Comparison of ENCODE assay signal across 27 cellular contexts in genomic region chr13:54676526-54677113, GRCh38.
"Had no signal": no experiment of that assay in that cellular context is flagged by ENCODE, and none has a peak within 500 bp of the region (broad histone marks: within the 10 kb centered on the region; RNA-seq: fewer than 3 reads in every experiment).

No MANE protein-coding gene starts in this region.

- H3K9me3 Mint-ChIP-seq: nephron had no signal

- H3K9me3 ChIP-seq: neutrophil, pancreas, prostate gland, right atrium auricular region, right lobe of liver, thoracic aorta, thyroid gland, vagina had no signal

- H3K36me3 Mint-ChIP-seq: natural killer cell; neural progenitor cell; stimulated activated effector memory CD8-positive, alpha-beta T cell treated with anti-CD3 and anti-CD28 coated beads, Interleukin-12 subunit alpha, Interleukin-12 subunit beta, amount 100 ng/mL, for 72 hours; stimulated activated naive B cell treated with anti-CD40 and anti-IgM and Interleukin-4, amounts not matched to agents 10 μg/mL and 1 μg/mL and 100 μg/mL, for 72 hours had no signal

- H3K27me3 Mint-ChIP-seq: stimulated activated naive B cell treated with anti-CD40 and anti-IgM and Interleukin-4, amounts not matched to agents 10 μg/mL and 1 μg/mL and 100 μg/mL, for 72 hours; stimulated activated naive CD8-positive, alpha-beta T cell treated with anti-CD3 and anti-CD28 coated beads, Interleukin-15, Interleukin-2, amounts not matched to agents 100 ng/mL and 50 ng/mL, for 24 hours had no signal

- DNase-seq: natural killer cell; nucleus accumbens; retina; right lobe of liver; sigmoid colon; small intestine; stimulated activated CD4-positive, alpha-beta T cell treated with anti-CD3 and anti-CD28 coated beads, Interleukin-15, amount 100 ng/mL, for 24 hours; stimulated activated CD4-positive, alpha-beta T cell treated with anti-CD3 and anti-CD28 coated beads, Interleukin-2, amount 100 ng/mL, for 24 hours; stimulated activated CD4-positive, alpha-beta T cell treated with anti-CD3 and anti-CD28 coated beads, Interleukin-2, amount 100 ng/mL, for 48 hours; stimulated activated CD4-positive, alpha-beta T cell treated with anti-CD3 and anti-CD28 coated beads, Interleukin-4, amount 100 ng/mL, for 24 hours; stimulated activated naive B cell treated with anti-CD40 and anti-IgM and Interleukin-4, amounts not matched to agents 10 μg/mL and 1 μg/mL and 100 μg/mL, for 72 hours; stimulated activated naive CD4-positive, alpha-beta T cell treated with Interleukin-2 at 50 U/mL for 16 hours; stomach; thyroid gland; trophoblast cell had no signal

- H3K4me1 ChIP-seq: neural progenitor cell, pancreas, prostate gland, right atrium auricular region, right lobe of liver, sigmoid colon, stomach, thyroid gland, tibial nerve, upper lobe of left lung, vagina had no signal

- H3K27me3 ChIP-seq: neural progenitor cell, neutrophil, pancreas, right atrium auricular region, right lobe of liver, sigmoid colon, stomach, thyroid gland, tibial nerve, upper lobe of left lung, vagina had no signal

- H3K4me3 ChIP-seq: neural progenitor cell, pancreas, prostate gland, right atrium auricular region, right lobe of liver, sigmoid colon, stomach, thoracic aorta, thyroid gland, tibial nerve, upper lobe of left lung, vagina had no signal

- H3K36me3 ChIP-seq: neural progenitor cell, neutrophil, pancreas, prostate gland, right atrium auricular region, right lobe of liver, sigmoid colon, stomach, thoracic aorta, thyroid gland, tibial nerve, upper lobe of left lung, vagina had no signal

- H3K9ac ChIP-seq: neural progenitor cell had no signal

- H3K4me2 ChIP-seq: neural progenitor cell had no signal

- H3K27ac ChIP-seq: neural progenitor cell, neutrophil, pancreas, prostate gland, right atrium auricular region, right lobe of liver, sigmoid colon, stomach, thoracic aorta, thyroid gland, tibial nerve, upper lobe of left lung, vagina had no signal

- H3K27ac Mint-ChIP-seq: natural killer cell; nephron; neural progenitor cell; stimulated activated effector memory CD8-positive, alpha-beta T cell treated with anti-CD3 and anti-CD28 coated beads, Interleukin-12 subunit alpha, Interleukin-12 subunit beta, amount 100 ng/mL, for 72 hours; stimulated activated naive B cell treated with anti-CD40 and anti-IgM and Interleukin-4, amounts not matched to agents 10 μg/mL and 1 μg/mL and 100 μg/mL, for 72 hours; stimulated activated naive CD8-positive, alpha-beta T cell treated with anti-CD3 and anti-CD28 coated beads, Interleukin-15, Interleukin-2, amounts not matched to agents 100 ng/mL and 50 ng/mL, for 24 hours had no signal

- H2AFZ ChIP-seq: neural progenitor cell had no signal

- H3K4me1 Mint-ChIP-seq: natural killer cell; nephron; neural progenitor cell; stimulated activated effector memory CD8-positive, alpha-beta T cell treated with anti-CD3 and anti-CD28 coated beads, Interleukin-12 subunit alpha, Interleukin-12 subunit beta, amount 100 ng/mL, for 72 hours; stimulated activated naive B cell treated with anti-CD40 and anti-IgM and Interleukin-4, amounts not matched to agents 10 μg/mL and 1 μg/mL and 100 μg/mL, for 72 hours had no signal

- ATAC-seq: natural killer cell; pancreas; right lobe of liver; stimulated activated effector memory CD8-positive, alpha-beta T cell treated with anti-CD3 and anti-CD28 coated beads, Interleukin-12 subunit alpha, Interleukin-12 subunit beta, amount 100 ng/mL, for 72 hours; stimulated activated naive B cell treated with anti-CD40 and anti-IgM and Interleukin-4, amounts not matched to agents 10 μg/mL and 1 μg/mL and 100 μg/mL, for 72 hours had no signal

- H3K4me3 Mint-ChIP-seq: natural killer cell; nephron; neural progenitor cell; stimulated activated effector memory CD8-positive, alpha-beta T cell treated with anti-CD3 and anti-CD28 coated beads, Interleukin-12 subunit alpha, Interleukin-12 subunit beta, amount 100 ng/mL, for 72 hours; stimulated activated naive B cell treated with anti-CD40 and anti-IgM and Interleukin-4, amounts not matched to agents 10 μg/mL and 1 μg/mL and 100 μg/mL, for 72 hours; stimulated activated naive CD8-positive, alpha-beta T cell treated with anti-CD3 and anti-CD28 coated beads, Interleukin-15, Interleukin-2, amounts not matched to agents 100 ng/mL and 50 ng/mL, for 24 hours had no signal
